8 cellular contexts compared by ENCODE assay signal in genomic region chr16:13923703-13924298, GRCh38. TPM values are rescaled to one million over a fixed set of nuclear protein-coding genes. Genes with fewer than 3 reads are reported as not detected.
A peak's percentile ranks its signal among the peaks of the same experiment; 100 is the strongest.
DNase-seq lines count a peak whose midpoint lies in the region; ATAC-seq and TF ChIP-seq lines count a peak whose summit lies in the region.

No MANE protein-coding gene starts in this region.

- CTCF ChIA-PET in BJ (lab: Yijun Ruan, JAX): interaction anchor here (0.6 to 3.5 kb wide), 27 partner anchors 9 to 675 kb away, joined by 3 to 16 read pairs (median 3); no protein-coding TSS in a partner anchor

- H3K27me3 Mint-ChIP-seq in H9 (ENCODE audit: low read depth) (no peaks in the 10 kb centered on the region), nephron progenitor cell (ENCODE audit: low read depth, poor library complexity) (no peaks in the 10 kb centered on the region)

- H3K9me3 ChIP-seq in H9 (ENCODE audit: control insufficient read depth, low read depth, low read length): no peaks in the 10 kb centered on the region

- TF ChIP-seq CTCF in BJ (IDR thresholded peaks at IDR 0.05; ENCODE audit: insufficient read depth, low read depth, low read length): peak; percentile 39; the same call in 1 of the 2 replicates
- peak; percentile 73 for TF ChIP-seq CTCF in H9 (conservative IDR thresholded peaks at IDR 0.05)
- peak; percentile 69 for TF ChIP-seq CTCF in nephron progenitor cell (IDR thresholded peaks at IDR 0.05)

- H3K4me2 ChIP-seq in H9 (ENCODE audit: insufficient read depth, insufficient read length, low read length): no peak overlapping the region

- H3K18ac ChIP-seq in H9 (ENCODE audit: insufficient read length, low read depth, low read length): no peak overlapping the region

- peaks cover 2% of the 10 kb centered on the region; the same call in 1 of the 2 replicates for H3K36me3 ChIP-seq in BJ (ENCODE audit: control insufficient read depth, insufficient read depth, low read length)

- no peak overlapping the region for H3K27ac ChIP-seq in H9 (ENCODE audit: insufficient read length, low read depth, low read length)

- no peak overlapping the region for H3K9ac ChIP-seq in H9 (ENCODE audit: extremely low read depth, insufficient read length, low read length)

- H3K4me1 ChIP-seq in H9 (ENCODE audit: insufficient read depth, low read length): no peaks in the 10 kb centered on the region; the same call in 1 of the 2 replicates

- H2BK120ac ChIP-seq in H9 (ENCODE audit: low read depth, low read length, poor library complexity, severe bottlenecking): no peak overlapping the region

- H4K20me1 ChIP-seq in H9 (ENCODE audit: control insufficient read depth, insufficient read depth, insufficient read length): no peaks in the 10 kb centered on the region

- no CpG with 5 or more reads among the region's 4 CpGs for WGBS in H9 (ENCODE audit: extremely low coverage, insufficient read length, low lambda C conversion rate)

- H3K4ac ChIP-seq in H9 (ENCODE audit: low read depth, low read length): no peak overlapping the region

- no peak overlapping the region for H3K4me3 ChIP-seq in BJ (ENCODE audit: low read depth, low read length)

- no peak overlapping the region for H3K56ac ChIP-seq in H9 (ENCODE audit: insufficient read length, low read depth, low read length)

- no peak overlapping the region for H3K14ac ChIP-seq in H9 (ENCODE audit: insufficient read depth, low read length)

- no peak overlapping the region for H2BK20ac ChIP-seq in H9 (ENCODE audit: low read depth, low read length, poor library complexity, severe bottlenecking)

- H3K23me2 ChIP-seq in H9 (ENCODE audit: insufficient read length, low read depth, low read length, poor library complexity, severe bottlenecking): no peaks in the 10 kb centered on the region

- no peaks in the 10 kb centered on the region for H3K27me3 ChIP-seq in BJ (ENCODE audit: control insufficient read depth, insufficient read depth, low read length)
- H3K27me3 ChIP-seq in H9 (ENCODE audit: insufficient read depth, low read length): no peaks in the 10 kb centered on the region

- no peak overlapping the region for H3T11ph ChIP-seq in H9 (ENCODE audit: low read length)

- no peak overlapping the region for H4K5ac ChIP-seq in H9 (ENCODE audit: insufficient read length, low read depth, low read length)

- no peak overlapping the region for H3K23ac ChIP-seq in H9 (ENCODE audit: insufficient read length, low read depth, low read length)

- H3K36me3 Mint-ChIP-seq in H9 (ENCODE audit: insufficient read depth in 1 of 3, low read depth in 3 of 3): peaks cover 4 to 26% (median 24%) of the 10 kb centered on the region in 3 experiments; a peak in 5 of 7 replicates
- peaks cover 15% of the 10 kb centered on the region for H3K36me3 Mint-ChIP-seq in nephron progenitor cell (ENCODE audit: low read depth)

- no peak overlapping the region for H3K4me3 Mint-ChIP-seq in H9
- H3K4me3 Mint-ChIP-seq in nephron progenitor cell: no peak overlapping the region

- H3K27ac Mint-ChIP-seq in H9: no peak overlapping the region
- no peak overlapping the region for H3K27ac Mint-ChIP-seq in nephron progenitor cell

- no peak overlapping the region for H2BK15ac ChIP-seq in H9 (ENCODE audit: low read depth, low read length)

- H2AK5ac ChIP-seq in H9 (ENCODE audit: insufficient read length, low read length): no peak overlapping the region

- DNase-seq in BJ (ENCODE audit: low read depth) (no peak), H9 (no peak), NCI-H82 treated with DMSO at 0.1 percent for 48 hours (lab: John Stamatoyannopoulos, UW; ENCODE audit: unreplicated experiment) (peak; percentile 43), dedifferentiated amniotic fluid mesenchymal stem cell (ENCODE audit: extremely low spot score) (peak; percentile 68), nephron progenitor cell (no peak), amygdala (lab: John Stamatoyannopoulos, UW) (no peak)
- DNase-seq in effector CD8-positive, alpha-beta T cell (lab: John Stamatoyannopoulos, UW): no peak

- no peak for ATAC-seq in GM21576 (IDR thresholded peaks at IDR 0.05; ENCODE audit: unreplicated experiment)

- no peaks in the 10 kb centered on the region for H3K79me2 ChIP-seq in H9 (ENCODE audit: insufficient read depth, low read length)

- peaks cover 2% of the 10 kb centered on the region for H3K79me1 ChIP-seq in H9 (ENCODE audit: insufficient read depth, low read depth, low read length, poor library complexity, severe bottlenecking)

- H3K4me1 Mint-ChIP-seq in H9 (peaks cover 16 to 18% of the 10 kb centered on the region in 2 experiments), nephron progenitor cell (peaks cover 24% of the 10 kb centered on the region)

- no peak overlapping the region for H2AFZ ChIP-seq in H9 (ENCODE audit: low read length)

- no peak overlapping the region for H4K8ac ChIP-seq in H9 (replicated peaks; ENCODE audit: insufficient read length, low read depth, low read length)

- no peak overlapping the region for H2BK5ac ChIP-seq in H9 (ENCODE audit: insufficient read length, low read length)

- H2BK12ac ChIP-seq in H9 (ENCODE audit: insufficient read length, low read depth, low read length): no peak overlapping the region

- H4K91ac ChIP-seq in H9 (ENCODE audit: insufficient read length, low read depth, low read length): no peak overlapping the region

- H3K9me3 Mint-ChIP-seq in H9 (no peaks in the 10 kb centered on the region), nephron progenitor cell (no peaks in the 10 kb centered on the region)

- POLR2A ChIA-PET in BJ (lab: Charles Lee): no interaction called here

RNA-seq across cellular contexts. Expression of gene ERCC4, which starts 3.8 kb away (rescaled TPM):
- 4.9 and 6.6 TPM in 2 replicates for polyA plus RNA-seq in BJ (2011; rRNA removed)
- 4.4 and 8.6 TPM in 2 replicates for polyA minus RNA-seq in BJ (2011; rRNA and poly(A)+ RNA removed)
- 11.7 and 15.6 TPM in 2 replicates for total RNA-seq in H9 (2021)

Comparison
In these comparisons a context has a peak if more than half of its experiments do, and no peak if none do; other contexts are left out.
1. DNase-seq: peak in NCI-H82 treated with DMSO at 0.1 percent for 48 hours (single experiment) and dedifferentiated amniotic fluid mesenchymal stem cell (single experiment); none in BJ (single experiment), H9 (single experiment), nephron progenitor cell (single experiment), amygdala (0 of 56) and effector CD8-positive, alpha-beta T cell (single experiment).
2. Peak in every context shown above with its lines, with median percentiles within 50 percentile points of each other: CTCF ChIP-seq.